In genomic region chr9:7813030-7813429, GRCh38 we compare ENCODE assay signal across 32 cellular contexts.
"Had no signal": no experiment of that assay in that cellular context is flagged by ENCODE, and none has a peak within 500 bp of the region (broad histone marks: within the 10 kb centered on the region; RNA-seq: fewer than 3 reads in every experiment).

No MANE protein-coding gene starts in this region.

- H3K27me3 ChIP-seq: adrenal gland, body of pancreas, dorsolateral prefrontal cortex had no signal

- H3K4me1 ChIP-seq: adrenal gland, body of pancreas had no signal

- H3K4me3 Mint-ChIP-seq: activated B cell treated with CpG ODN at 0.5 μM for 24 hours; activated CD8-positive, alpha-beta T cell treated with anti-CD3 and anti-CD28 coated beads for 36 hours; activated naive CD4-positive, alpha-beta T cell treated with anti-CD3 and anti-CD28 coated beads for 36 hours; activated naive CD4-positive, alpha-beta T cell treated with anti-CD3 and anti-CD28 coated beads, Interleukin-2, amount 50 U/mL, for 24 hours; activated naive CD8-positive, alpha-beta T cell treated with anti-CD3 and anti-CD28 coated beads for 36 hours; activated naive CD8-positive, alpha-beta T cell treated with anti-CD3 and anti-CD28 coated beads, Interleukin-2, amount 50 U/mL, for 24 hours; activated T-cell treated with anti-CD3 and anti-CD28 coated beads, Interleukin-2, amount 50 U/mL, for 4 hours; activated T-helper 17 cell treated with anti-CD3 and anti-CD28 coated beads, Interleukin-2, amount 50 U/mL, for 72 hours; dendritic cell treated with granulocyte-macrophage colony-stimulating factor and Interleukin-4, amounts not matched to agents 40 ng/mL and 50 ng/mL, for 4 days; endodermal cell; T-helper 17 cell; T-helper 2 cell treated with Interferon-gamma antibody and Interleukin-4, amounts not matched to agents 5 μg/mL and 100 μg/mL, for 36 hours had no signal

- H3K27ac ChIP-seq: adrenal gland, body of pancreas, coronary artery, dorsolateral prefrontal cortex, WERI-Rb-1 had no signal

- ATAC-seq: activated CD4-positive, CD25-positive, alpha-beta regulatory T cell treated with anti-CD3 and anti-CD28 coated beads, Interleukin-2, amount 50 U/mL, for 24 hours; activated CD8-positive, alpha-beta T cell treated with anti-CD3 and anti-CD28 coated beads for 36 hours; activated naive CD8-positive, alpha-beta T cell treated with anti-CD3 and anti-CD28 coated beads, Interleukin-2, amount 50 U/mL, for 24 hours; activated T-cell treated with anti-CD3 and anti-CD28 coated beads, Interleukin-2, amount 50 U/mL, for 4 hours; activated T-helper 17 cell treated with anti-CD3 and anti-CD28 coated beads, Interleukin-2, amount 50 U/mL, for 72 hours; body of pancreas; esophagus mucosa; T-helper 17 cell had no signal

- H3K36me3 Mint-ChIP-seq: activated naive CD8-positive, alpha-beta T cell treated with anti-CD3 and anti-CD28 coated beads for 36 hours had no signal

- H3K9me3 ChIP-seq: adrenal gland, body of pancreas had no signal

- H3K27ac Mint-ChIP-seq: activated B cell treated with CpG ODN at 0.5 μM for 24 hours; activated CD8-positive, alpha-beta T cell treated with anti-CD3 and anti-CD28 coated beads for 36 hours; activated naive CD4-positive, alpha-beta T cell treated with anti-CD3 and anti-CD28 coated beads for 36 hours; activated naive CD4-positive, alpha-beta T cell treated with anti-CD3 and anti-CD28 coated beads, Interleukin-2, amount 50 U/mL, for 24 hours; activated naive CD8-positive, alpha-beta T cell treated with anti-CD3 and anti-CD28 coated beads for 36 hours; activated naive CD8-positive, alpha-beta T cell treated with anti-CD3 and anti-CD28 coated beads, Interleukin-2, amount 50 U/mL, for 24 hours; activated T-helper 17 cell treated with anti-CD3 and anti-CD28 coated beads, Interleukin-2, amount 50 U/mL, for 72 hours; dendritic cell treated with granulocyte-macrophage colony-stimulating factor and Interleukin-4, amounts not matched to agents 40 ng/mL and 50 ng/mL, for 4 days; endodermal cell; T-helper 17 cell; T-helper 2 cell treated with Interferon-gamma antibody and Interleukin-4, amounts not matched to agents 5 μg/mL and 100 μg/mL, for 36 hours had no signal

- H3K4me3 ChIP-seq: adrenal gland, body of pancreas, coronary artery, dorsolateral prefrontal cortex had no signal

- DNase-seq: activated B cell treated with CpG ODN at 0.5 μM for 24 hours; activated CD4-positive, alpha-beta T cell treated with anti-CD3 and anti-CD28 coated beads for 48 hours; activated CD4-positive, alpha-beta T cell treated with anti-CD3 and anti-CD28 coated beads, Interleukin-2, amount 50 U/mL, for 1 hour; activated CD4-positive, alpha-beta T cell treated with anti-CD3 and anti-CD28 coated beads, Interleukin-2, amount 50 U/mL, for 48 hours; activated CD8-positive, alpha-beta memory T cell treated with anti-CD3 and anti-CD28 coated beads for 24 hours; activated CD8-positive, alpha-beta T cell treated with anti-CD3 and anti-CD28 coated beads for 36 hours; activated effector memory CD4-positive, alpha-beta T cell treated with anti-CD3 and anti-CD28 coated beads, Interleukin-2, amount 50 U/mL, for 16 hours; activated naive CD4-positive, alpha-beta T cell treated with anti-CD3 and anti-CD28 coated beads for 36 hours; activated naive CD8-positive, alpha-beta T cell treated with anti-CD3 and anti-CD28 coated beads for 36 hours; activated naive CD8-positive, alpha-beta T cell treated with anti-CD3 and anti-CD28 coated beads, Interleukin-2, amount 50 U/mL, for 24 hours; activated T-cell treated with anti-CD3 and anti-CD28 coated beads, Interleukin-2, amount 50 U/mL, for 4 hours; adrenal gland; amygdala; aorta; body of pancreas; central memory CD4-positive, alpha-beta T cell; cerebellar nuclear complex; dorsolateral prefrontal cortex; effector memory CD4-positive, alpha-beta T cell; endodermal cell; foreskin fibroblast; T-helper 1 cell; T-helper 17 cell; T1000; WERI-Rb-1 had no signal

- H3K4me1 Mint-ChIP-seq: activated B cell treated with CpG ODN at 0.5 μM for 24 hours; activated naive CD4-positive, alpha-beta T cell treated with anti-CD3 and anti-CD28 coated beads, Interleukin-2, amount 50 U/mL, for 24 hours; activated naive CD8-positive, alpha-beta T cell treated with anti-CD3 and anti-CD28 coated beads, Interleukin-2, amount 50 U/mL, for 24 hours; activated T-helper 17 cell treated with anti-CD3 and anti-CD28 coated beads, Interleukin-2, amount 50 U/mL, for 72 hours had no signal

- H3K9me3 Mint-ChIP-seq: activated B cell treated with CpG ODN at 0.5 μM for 24 hours; activated CD8-positive, alpha-beta T cell treated with anti-CD3 and anti-CD28 coated beads for 36 hours; activated naive CD4-positive, alpha-beta T cell treated with anti-CD3 and anti-CD28 coated beads for 36 hours; activated naive CD4-positive, alpha-beta T cell treated with anti-CD3 and anti-CD28 coated beads, Interleukin-2, amount 50 U/mL, for 24 hours; activated naive CD8-positive, alpha-beta T cell treated with anti-CD3 and anti-CD28 coated beads for 36 hours; activated naive CD8-positive, alpha-beta T cell treated with anti-CD3 and anti-CD28 coated beads, Interleukin-2, amount 50 U/mL, for 24 hours; activated T-cell treated with anti-CD3 and anti-CD28 coated beads, Interleukin-2, amount 50 U/mL, for 4 hours; activated T-helper 17 cell treated with anti-CD3 and anti-CD28 coated beads, Interleukin-2, amount 50 U/mL, for 72 hours; dendritic cell treated with granulocyte-macrophage colony-stimulating factor and Interleukin-4, amounts not matched to agents 40 ng/mL and 50 ng/mL, for 4 days; endodermal cell; T-helper 2 cell treated with Interferon-gamma antibody and Interleukin-4, amounts not matched to agents 5 μg/mL and 100 μg/mL, for 36 hours had no signal

- H3K36me3 ChIP-seq: adrenal gland, WERI-Rb-1 had no signal

- H3K27me3 Mint-ChIP-seq: activated CD8-positive, alpha-beta T cell treated with anti-CD3 and anti-CD28 coated beads for 36 hours; activated naive CD8-positive, alpha-beta T cell treated with anti-CD3 and anti-CD28 coated beads for 36 hours; activated naive CD8-positive, alpha-beta T cell treated with anti-CD3 and anti-CD28 coated beads, Interleukin-2, amount 50 U/mL, for 24 hours; dendritic cell treated with granulocyte-macrophage colony-stimulating factor and Interleukin-4, amounts not matched to agents 40 ng/mL and 50 ng/mL, for 4 days had no signal
